ENCODE assay signal across 7 cellular contexts in the genomic region with DNA sequence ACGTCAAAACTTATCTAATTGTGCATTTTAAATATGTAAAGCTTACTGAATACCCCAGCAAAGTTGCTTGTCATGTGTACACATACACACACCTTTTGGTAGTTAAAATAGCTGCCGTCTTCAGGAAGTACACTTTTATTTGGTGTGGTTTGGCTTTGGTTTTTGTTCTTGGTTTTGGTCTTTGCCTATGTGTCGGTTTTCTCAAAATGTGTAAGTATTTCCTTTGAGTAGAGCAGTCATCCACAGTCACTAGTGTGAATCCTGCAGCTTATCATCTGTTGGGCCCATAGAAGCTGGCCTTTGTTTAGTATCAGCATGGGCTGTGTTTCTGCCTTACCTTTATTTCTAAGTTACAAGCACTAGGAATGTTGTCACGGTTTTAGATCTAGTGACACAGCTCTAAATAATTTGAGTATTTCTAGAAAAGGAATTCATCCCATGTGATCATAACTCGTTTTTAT. TPM values are rescaled to one million over a fixed set of nuclear protein-coding genes. Genes with fewer than 3 reads are reported as not detected.
DNase-seq lines count a peak whose midpoint lies in the region; ATAC-seq and TF ChIP-seq lines count a peak whose summit lies in the region.

No MANE protein-coding gene starts in this region.

- ATAC-seq in GM18517 (IDR thresholded peaks at IDR 0.05; ENCODE audit: unreplicated experiment) = peak; percentile 45

- in situ Hi-C loops in HAP-1 (cut with MboI; ENCODE audit: low sequenced_read_pairs) = no loop called here

- H3K27ac Mint-ChIP-seq in nephron = peak overlapping the region; percentile 91 to 98 (median 91)

- H3K4me1 ChIP-seq in HAP-1 (peaks cover 31% of the 10 kb centered on the region), ectodermal cell (ENCODE audit: control insufficient read depth, insufficient read depth, low read length) (peaks cover 8% of the 10 kb centered on the region)

- no peak overlapping the region for H3K27ac ChIP-seq in ectodermal cell (ENCODE audit: insufficient read depth, low read depth, low read length, poor library complexity, severe bottlenecking)

- peaks cover 14% of the 10 kb centered on the region for H3K36me3 ChIP-seq in HAP-1 (replicated peaks)
- peaks cover 5% of the 10 kb centered on the region for H3K36me3 ChIP-seq in ectodermal cell (ENCODE audit: control insufficient read depth, insufficient read depth, low read length)

- no peak for DNase-seq in HAP-1 (ENCODE audit: low spot score in 2 of 2)
- peak; percentile 45 for DNase-seq in NAMALWA (ENCODE audit: low spot score)
- DNase-seq in stimulated activated CD8-positive, alpha-beta memory T cell treated with anti-CD3 and anti-CD28 coated beads, Interleukin-4, amount 100 ng/mL, for 48 hours = no peak
- no peak for DNase-seq in hippocampal formation (lab: John Stamatoyannopoulos, UW)

- no peaks in the 10 kb centered on the region for H3K27me3 Mint-ChIP-seq in nephron (ENCODE audit: low read depth)

- TF ChIP-seq CTCF in nephron (IDR thresholded peaks at IDR 0.05; ENCODE audit: unreplicated experiment in 3 of 3) = no peak

- peaks cover 12% of the 10 kb centered on the region for H3K36me3 Mint-ChIP-seq in nephron (ENCODE audit: low read depth)

- 50 to 56% methylated on average over 3 of the region's 5 CpGs for WGBS in ectodermal cell, 2 experiments

- H3K9me3 ChIP-seq in HAP-1 (no peaks in the 10 kb centered on the region), ectodermal cell (ENCODE audit: control insufficient read depth, low read length) (no peaks in the 10 kb centered on the region)

- H3K27me3 ChIP-seq in HAP-1 (ENCODE audit: low read depth) (no peaks in the 10 kb centered on the region), ectodermal cell (ENCODE audit: control insufficient read depth, insufficient read depth, low read length, poor library complexity, severe bottlenecking) (no peaks in the 10 kb centered on the region)

- H3K9me3 Mint-ChIP-seq in nephron = no peaks in the 10 kb centered on the region

- H3K4me3 Mint-ChIP-seq in nephron = peak overlapping the region; percentile 86 to 97 (median 96)

- peaks cover 43% of the 10 kb centered on the region for H3K4me1 Mint-ChIP-seq in nephron

- H3K4me3 ChIP-seq in HAP-1 = peak overlapping the region; percentile 3; the same call in 1 of the 2 replicates
- H3K4me3 ChIP-seq in ectodermal cell (ENCODE audit: insufficient read depth, low read depth, low read length) = peak overlapping the region; percentile 41

RNA-seq across cellular contexts. Expression of a gene that starts 35.3 kb away (rescaled TPM):
- 65.3 TPM for polyA plus RNA-seq in ectodermal cell (2013, experiment 1 of 4)
- 69.5 TPM for polyA plus RNA-seq in ectodermal cell (2013, experiment 2 of 4)
- polyA plus RNA-seq in ectodermal cell (2013, experiment 3 of 4) = 44.4 TPM
- 47.9 TPM for polyA plus RNA-seq in ectodermal cell (2013, experiment 4 of 4)

RNA-seq across cellular contexts. Expression of a gene that starts 43.0 kb away (rescaled TPM):
- polyA plus RNA-seq in ectodermal cell (2013, experiment 1 of 4) = not detected
- polyA plus RNA-seq in ectodermal cell (2013, experiment 2 of 4) = not detected
- polyA plus RNA-seq in ectodermal cell (2013, experiment 3 of 4) = not detected
- polyA plus RNA-seq in ectodermal cell (2013, experiment 4 of 4) = not detected

RNA-seq across cellular contexts. Expression of a gene that starts 51.7 kb away (rescaled TPM):
- polyA plus RNA-seq in ectodermal cell (2013, experiment 1 of 4) = not detected
- not detected for polyA plus RNA-seq in ectodermal cell (2013, experiment 2 of 4)
- polyA plus RNA-seq in ectodermal cell (2013, experiment 3 of 4) = not detected
- polyA plus RNA-seq in ectodermal cell (2013, experiment 4 of 4) = not detected
